Comparison of ENCODE assay signal across 8 cellular contexts in genomic region chr2:36354816-36355156, GRCh38.
A peak's percentile ranks its signal among the peaks of the same experiment; 100 is the strongest.
DNase-seq lines count a peak whose midpoint lies in the region; ATAC-seq and TF ChIP-seq lines count a peak whose summit lies in the region.

No MANE protein-coding gene starts in this region.

- peak overlapping the region; percentile 62 for H3K4me3 ChIP-seq in astrocyte of the spinal cord (ENCODE audit: low read depth, low read length)

- ATAC-seq in HG02870 (IDR thresholded peaks at IDR 0.05; ENCODE audit: unreplicated experiment) (no peak), HG02938 (IDR thresholded peaks at IDR 0.05; ENCODE audit: unreplicated experiment) (no peak), HG03565 (IDR thresholded peaks at IDR 0.05; ENCODE audit: unreplicated experiment) (no peak)

- DNase-seq in NCI-H510A treated with DMSO at 0.1 percent for 48 hours (lab: John Stamatoyannopoulos, UW) (peak; percentile 37), NCI-H510A (lab: John Stamatoyannopoulos, UW) (no peak), astrocyte of the spinal cord (ENCODE audit: low read depth, low spot score) (no peak), left kidney (ENCODE audit: low read depth, low spot score) (peak; percentile 69), superior temporal gyrus (ENCODE audit: extremely low spot score) (peak; percentile 68)

- TF ChIP-seq CTCF in astrocyte of the spinal cord (IDR thresholded peaks at IDR 0.05; ENCODE audit: low read depth, low read length): no peak

- in situ Hi-C loops in astrocyte of the spinal cord (cut with HindIII; ENCODE audit: low sequenced_read_pairs): no loop called here

Comparison
In these comparisons a context has a peak if more than half of its experiments do, and no peak if none do; other contexts are left out.
1. DNase-seq: peak in NCI-H510A treated with DMSO at 0.1 percent for 48 hours (single experiment), left kidney (single experiment) and superior temporal gyrus (single experiment); none in NCI-H510A (single experiment) and astrocyte of the spinal cord (single experiment).